In the genomic region with DNA sequence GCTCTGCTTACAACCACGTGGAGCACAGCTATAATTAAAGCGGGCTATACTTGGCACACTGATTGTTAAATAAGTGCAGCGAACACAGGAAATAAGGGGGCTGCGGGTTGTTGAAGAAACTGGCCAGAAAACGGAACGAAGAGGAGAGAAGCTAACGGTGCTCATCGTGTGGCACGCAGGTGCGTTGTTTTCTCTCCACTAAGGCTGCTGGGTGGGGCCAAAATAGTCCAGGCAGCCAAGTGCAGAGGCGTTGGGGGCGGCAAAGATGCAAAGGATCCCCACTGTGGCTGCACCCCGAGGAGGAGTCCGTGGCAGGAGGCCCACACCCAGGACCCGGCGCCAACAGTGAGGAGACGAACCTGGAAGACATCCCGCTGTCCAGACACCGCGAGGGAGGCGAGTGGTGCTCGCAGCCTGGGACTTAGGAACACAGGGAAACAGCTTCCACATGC, we compare ENCODE assay signal across 1 cellular context.
TF ChIP-seq lines count a peak whose summit lies in the region.

No MANE protein-coding gene starts in this region.

TF ChIP-seq in WTC11, 78 proteins besides CTCF, POLR2A, EP300 and RAD21 (continued from another document):
- TF ChIP-seq, protein P1, sequence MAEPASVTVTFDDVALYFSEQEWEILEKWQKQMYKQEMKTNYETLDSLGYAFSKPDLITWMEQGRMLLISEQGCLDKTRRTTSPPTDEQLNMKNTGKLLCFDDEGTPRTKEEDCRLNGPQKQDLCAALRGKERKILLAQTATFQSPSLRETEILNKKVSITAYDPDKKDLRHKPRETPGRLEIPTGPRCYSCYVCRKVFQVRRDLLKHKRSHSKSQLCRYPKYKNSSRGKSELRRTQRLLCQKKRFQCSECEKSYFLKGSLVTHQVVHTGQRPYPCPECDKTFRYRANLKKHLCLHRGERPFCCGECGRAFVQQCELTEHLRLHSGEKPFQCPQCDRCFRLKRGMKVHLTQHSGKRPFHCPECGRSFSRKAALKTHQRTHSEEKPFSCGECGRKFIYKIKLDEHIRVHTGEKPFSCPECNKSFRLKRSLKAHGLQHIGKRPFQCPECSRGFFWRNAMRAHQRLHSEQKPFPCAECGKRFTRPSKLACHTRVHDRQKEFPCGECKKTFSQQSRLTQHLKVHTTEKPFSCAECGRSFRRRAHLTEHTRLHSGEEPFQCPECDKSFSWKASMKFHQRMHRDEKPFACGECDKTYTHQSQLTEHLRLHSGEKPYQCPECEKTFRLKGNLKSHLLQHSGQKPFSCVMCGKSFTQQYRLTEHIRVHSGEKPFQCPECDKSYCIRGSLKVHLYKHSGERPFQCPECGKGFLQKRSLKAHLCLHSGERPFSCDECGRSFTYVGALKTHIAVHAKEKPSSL (CRISPR knock-in tag; conservative IDR thresholded peaks at IDR 0.05) = no peak
- TF ChIP-seq ZNF317 (CRISPR knock-in tag; IDR thresholded peaks at IDR 0.05; ENCODE audit: borderline replicate concordance, low read depth) (no peak), ZNF396 (CRISPR knock-in tag; IDR thresholded peaks at IDR 0.05; ENCODE audit: borderline replicate concordance) (no peak)
